Comparison of ENCODE assay signal across 10 cellular contexts in genomic region chr11:71999813-72000590, GRCh38. TPM values are rescaled to one million over a fixed set of nuclear protein-coding genes. Genes with fewer than 3 reads are reported as not detected.
A peak's percentile ranks its signal among the peaks of the same experiment; 100 is the strongest.
DNase-seq lines count a peak whose midpoint lies in the region; ATAC-seq and TF ChIP-seq lines count a peak whose summit lies in the region.
"Had no signal": no experiment of that assay in that cellular context is flagged by ENCODE, and none has a peak within 500 bp of the region (broad histone marks: within the 10 kb centered on the region; RNA-seq: fewer than 3 reads in every experiment).

No MANE protein-coding gene starts in this region.

- H3K27me3 Mint-ChIP-seq in natural killer cell (ENCODE audit: low read depth in 2 of 2): no peaks in the 10 kb centered on the region
- H3K27me3 Mint-ChIP-seq in type B pancreatic cell: no peaks in the 10 kb centered on the region

- H3K36me3 Mint-ChIP-seq in natural killer cell (no peaks in the 10 kb centered on the region), type B pancreatic cell (peaks cover 8% of the 10 kb centered on the region)

- H3K27ac Mint-ChIP-seq in natural killer cell: peak overlapping the region; percentile 92 to 97
- peak overlapping the region; percentile 50 for H3K27ac Mint-ChIP-seq in type B pancreatic cell

- H3K36me3 ChIP-seq in cardiac muscle cell: peaks cover 22% of the 10 kb centered on the region
- H3K36me3 ChIP-seq in colonic mucosa: peaks cover 23% of the 10 kb centered on the region

- H3K4me1 Mint-ChIP-seq in natural killer cell: peaks cover 19 to 25% of the 10 kb centered on the region in 2 donors
- H3K4me1 Mint-ChIP-seq in type B pancreatic cell (ENCODE audit: unreplicated experiment): peaks cover 15% of the 10 kb centered on the region

- ATAC-seq in left cardiac atrium: no peak
- ATAC-seq in natural killer cell: no peak
- no peak for ATAC-seq in GM18858 (IDR thresholded peaks at IDR 0.05; ENCODE audit: unreplicated experiment)
- ATAC-seq in SK-N-SH treated with all-trans-retinoic acid at 6 μM for 48 hours: no peak; the same call in 2 of the 3 replicates

- peak overlapping the region; percentile 39 for H3K27ac ChIP-seq in cardiac muscle cell
- peak overlapping the region; percentile 62 for H3K27ac ChIP-seq in colonic mucosa
- H3K27ac ChIP-seq: VCaP had no signal

- H3K4me3 ChIP-seq in cardiac muscle cell (no peak overlapping the region), colonic mucosa (no peak overlapping the region)

- no peak for TF ChIP-seq CTCF in cardiac muscle cell (IDR thresholded peaks at IDR 0.05; ENCODE audit: low read depth, low read length)
- no peak for TF ChIP-seq CTCF in colonic mucosa (IDR thresholded peaks at IDR 0.05)
- no peak for TF ChIP-seq CTCF in natural killer cell (IDR thresholded peaks at IDR 0.05)
- no peak for TF ChIP-seq CTCF in type B pancreatic cell (conservative IDR thresholded peaks at IDR 0.05)

- H3K9me3 Mint-ChIP-seq in natural killer cell: no peaks in the 10 kb centered on the region
- no peaks in the 10 kb centered on the region for H3K9me3 Mint-ChIP-seq in type B pancreatic cell

- peak overlapping the region; percentile 28 to 48 for H3K9ac ChIP-seq in colonic mucosa (ENCODE audit: low read depth in 2 of 2, low read length in 2 of 2)

- no peak for DNase-seq in cardiac muscle cell (ENCODE audit: low read depth in 1 of 2, low spot score in 1 of 2)
- no peak for DNase-seq in left cardiac atrium
- no peak for DNase-seq in colonic mucosa
- no peak for DNase-seq in natural killer cell
- DNase-seq in type B pancreatic cell (ENCODE audit: extremely low spot score, unreplicated experiment): no peak
- no peak for DNase-seq in kidney tubule cell (ENCODE audit: low spot score)
- DNase-seq: GOT3 had no signal

- no peaks in the 10 kb centered on the region for H3K27me3 ChIP-seq in cardiac muscle cell
- H3K27me3 ChIP-seq in colonic mucosa: no peaks in the 10 kb centered on the region

- H3K4me1 ChIP-seq in cardiac muscle cell (ENCODE audit: low read depth) (no peaks in the 10 kb centered on the region), colonic mucosa (peaks cover 3% of the 10 kb centered on the region)

- no peak overlapping the region for H3K4me3 Mint-ChIP-seq in natural killer cell
- H3K4me3 Mint-ChIP-seq in type B pancreatic cell: no peak overlapping the region

- intact Hi-C loops in left cardiac atrium (cut with DNase I) (no loop called here), colonic mucosa (cut with DNase I) (no loop called here), natural killer cell (cut with micrococcal nuclease) (no loop called here)

- H3K9me3 ChIP-seq in cardiac muscle cell (ENCODE audit: low read depth) (no peaks in the 10 kb centered on the region), colonic mucosa (no peaks in the 10 kb centered on the region)

TF ChIP-seq in SK-N-SH treated with all-trans-retinoic acid at 6 μM for 48 hours, 23 proteins besides CTCF, POLR2A, EP300 and RAD21:
- TF ChIP-seq, protein P1, sequence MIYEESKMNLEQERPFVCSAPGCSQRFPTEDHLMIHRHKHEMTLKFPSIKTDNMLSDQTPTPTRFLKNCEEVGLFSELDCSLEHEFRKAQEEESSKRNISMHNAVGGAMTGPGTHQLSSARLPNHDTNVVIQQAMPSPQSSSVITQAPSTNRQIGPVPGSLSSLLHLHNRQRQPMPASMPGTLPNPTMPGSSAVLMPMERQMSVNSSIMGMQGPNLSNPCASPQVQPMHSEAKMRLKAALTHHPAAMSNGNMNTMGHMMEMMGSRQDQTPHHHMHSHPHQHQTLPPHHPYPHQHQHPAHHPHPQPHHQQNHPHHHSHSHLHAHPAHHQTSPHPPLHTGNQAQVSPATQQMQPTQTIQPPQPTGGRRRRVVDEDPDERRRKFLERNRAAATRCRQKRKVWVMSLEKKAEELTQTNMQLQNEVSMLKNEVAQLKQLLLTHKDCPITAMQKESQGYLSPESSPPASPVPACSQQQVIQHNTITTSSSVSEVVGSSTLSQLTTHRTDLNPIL (CRISPR knock-in tag; IDR thresholded peaks at IDR 0.05; ENCODE audit: low read depth): no peak
- TF ChIP-seq OSR1 (CRISPR knock-in tag; IDR thresholded peaks at IDR 0.05) (no peak), ZNF8 (CRISPR knock-in tag; IDR thresholded peaks at IDR 0.05) (no peak), ZFP30 (CRISPR knock-in tag; IDR thresholded peaks at IDR 0.05) (no peak), PPARA (CRISPR knock-in tag; IDR thresholded peaks at IDR 0.05; ENCODE audit: borderline replicate concordance) (no peak), ZNF70 (CRISPR knock-in tag; IDR thresholded peaks at IDR 0.05) (no peak), ZFP3 (CRISPR knock-in tag; IDR thresholded peaks at IDR 0.05) (no peak), TCF4 (CRISPR knock-in tag; IDR thresholded peaks at IDR 0.05; ENCODE audit: borderline replicate concordance) (no peak), RARB (CRISPR knock-in tag; IDR thresholded peaks at IDR 0.05) (no peak), ARNTL (CRISPR knock-in tag; IDR thresholded peaks at IDR 0.05; ENCODE audit: borderline replicate concordance, low read depth) (no peak), ESRRG (CRISPR knock-in tag; IDR thresholded peaks at IDR 0.05) (no peak), BACH2 (CRISPR knock-in tag; IDR thresholded peaks at IDR 0.05; ENCODE audit: borderline replicate concordance) (no peak), TOX (CRISPR knock-in tag; IDR thresholded peaks at IDR 0.05; ENCODE audit: borderline replicate concordance) (no peak)
- TF ChIP-seq, protein P2, sequence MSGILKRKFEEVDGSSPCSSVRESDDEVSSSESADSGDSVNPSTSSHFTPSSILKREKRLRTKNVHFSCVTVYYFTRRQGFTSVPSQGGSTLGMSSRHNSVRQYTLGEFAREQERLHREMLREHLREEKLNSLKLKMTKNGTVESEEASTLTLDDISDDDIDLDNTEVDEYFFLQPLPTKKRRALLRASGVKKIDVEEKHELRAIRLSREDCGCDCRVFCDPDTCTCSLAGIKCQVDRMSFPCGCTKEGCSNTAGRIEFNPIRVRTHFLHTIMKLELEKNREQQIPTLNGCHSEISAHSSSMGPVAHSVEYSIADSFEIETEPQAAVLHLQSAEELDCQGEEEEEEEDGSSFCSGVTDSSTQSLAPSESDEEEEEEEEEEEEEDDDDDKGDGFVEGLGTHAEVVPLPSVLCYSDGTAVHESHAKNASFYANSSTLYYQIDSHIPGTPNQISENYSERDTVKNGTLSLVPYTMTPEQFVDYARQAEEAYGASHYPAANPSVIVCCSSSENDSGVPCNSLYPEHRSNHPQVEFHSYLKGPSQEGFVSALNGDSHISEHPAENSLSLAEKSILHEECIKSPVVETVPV (CRISPR knock-in tag; IDR thresholded peaks at IDR 0.05): no peak

RNA-seq across cellular contexts. Expression of gene IL18BP, which starts 1.3 kb away (rescaled TPM):
- total RNA-seq in cardiac muscle cell (3.5 and 7.3 TPM in 2 replicates), left cardiac atrium (1 to 10 TPM; 4.4 to 7.3 TPM), colonic mucosa (1 to 10 TPM; 5.6 to 9.0 TPM), natural killer cell (10 to 100 TPM; 23.1 to 35.5 (median 27.2) TPM), type B pancreatic cell (ENCODE audit: low replicate concordance) (10.6 and 15.7 TPM in 2 replicates)
- polyA plus RNA-seq in cardiac muscle cell: 1.2 and 2.8 TPM in 2 replicates
